ENCODE assay signal across 8 cellular contexts in the genomic region with DNA sequence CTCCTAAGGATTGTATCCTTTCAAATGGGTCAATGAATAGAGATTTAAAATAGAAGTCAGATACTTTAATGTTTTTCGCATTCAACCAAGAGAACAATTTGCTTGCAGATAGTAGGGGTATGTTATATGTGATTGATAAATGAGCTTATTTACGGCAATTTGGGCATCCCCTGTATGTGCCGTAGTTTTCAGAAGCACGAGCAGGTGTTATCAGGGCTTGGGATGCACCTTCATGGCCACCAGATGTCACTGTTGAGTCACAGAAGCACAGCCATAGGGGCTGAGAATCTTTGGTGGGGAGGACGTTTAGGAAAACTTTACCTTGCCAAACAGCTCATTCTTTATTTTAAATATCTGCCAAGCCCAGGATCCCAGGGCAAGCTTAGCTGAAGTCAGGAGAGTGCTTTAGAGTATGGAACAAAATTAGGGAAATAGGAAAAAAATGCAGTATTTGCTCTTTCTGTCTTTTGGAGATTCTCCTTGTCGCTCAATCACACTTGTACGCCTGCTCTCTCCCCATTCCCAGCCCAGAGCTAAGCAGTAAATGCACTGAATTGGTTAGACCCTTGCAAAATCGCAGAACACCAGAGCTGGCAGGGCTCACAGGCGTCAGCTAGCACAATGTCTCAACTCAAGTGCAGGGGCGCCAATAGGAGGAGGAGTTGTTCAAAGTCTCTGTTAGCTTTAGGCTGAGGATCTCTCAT.
DNase-seq lines count a peak whose midpoint lies in the region; TF ChIP-seq lines count a peak whose summit lies in the region.

No MANE protein-coding gene starts in this region.

- H3K27me3 ChIP-seq in HL-60 (ENCODE audit: insufficient read depth, poor library complexity, severe bottlenecking) (no peaks in the 10 kb centered on the region), SJCRH30 (no peaks in the 10 kb centered on the region), prostate gland (replicated peaks; ENCODE audit: insufficient read depth) (no peaks in the 10 kb centered on the region)

- H3K9me3 Mint-ChIP-seq in activated naive CD4-positive, alpha-beta T cell treated with anti-CD3 and anti-CD28 coated beads, Interleukin-2, amount 10 ng/mL, durations not matched to agents 7 days and 5 days = peaks cover 9% of the 10 kb centered on the region
- no peaks in the 10 kb centered on the region for H3K9me3 Mint-ChIP-seq in glutamatergic neuron (ENCODE audit: unreplicated experiment)

- peak; percentile 10 for TF ChIP-seq POLR2A in prostate gland (IDR thresholded peaks at IDR 0.05)

- H3K4me1 Mint-ChIP-seq in activated naive CD4-positive, alpha-beta T cell treated with anti-CD3 and anti-CD28 coated beads, Interleukin-2, amount 10 ng/mL, durations not matched to agents 7 days and 5 days = no peaks in the 10 kb centered on the region
- peaks cover 12% of the 10 kb centered on the region for H3K4me1 Mint-ChIP-seq in glutamatergic neuron (ENCODE audit: low read depth, unreplicated experiment)

- WGBS in prostate gland = 23% methylated on average over 10 of the region's 10 CpGs

- CTCF ChIA-PET in activated naive CD4-positive, alpha-beta T cell treated with anti-CD3 and anti-CD28 coated beads, Interleukin-2, amount 10 ng/mL, durations not matched to agents 7 days and 5 days (lab: Charles Lee) = interaction anchor here (0.6 to 3.8 kb wide), 18 partner anchors 9 to 1183 kb away, joined by 3 to 27 read pairs (median 4); no protein-coding TSS in a partner anchor

- peak; percentile 8 to 33 for DNase-seq in HL-60 (ENCODE audit: low read depth in 1 of 2, low spot score in 1 of 2)
- peak; percentile 10 to 75 for DNase-seq in SJCRH30
- DNase-seq in activated naive CD4-positive, alpha-beta T cell treated with anti-CD3 and anti-CD28 coated beads, Interleukin-2, amount 10 ng/mL, durations not matched to agents 7 days and 5 days = peak; percentile 56
- peak; percentile 57 for DNase-seq in glutamatergic neuron
- peak; percentile 69 for DNase-seq in prostate gland (ENCODE audit: low spot score)
- no peak for DNase-seq in GF-D8 (lab: John Stamatoyannopoulos, UW)

- no peaks in the 10 kb centered on the region for H3K4me1 ChIP-seq in SJCRH30
- H3K4me1 ChIP-seq in prostate gland (replicated peaks) = no peaks in the 10 kb centered on the region

- H3K36me3 ChIP-seq in SJCRH30 = no peaks in the 10 kb centered on the region
- H3K36me3 ChIP-seq in prostate gland = no peaks in the 10 kb centered on the region

- peaks cover 7% of the 10 kb centered on the region for H3K27me3 Mint-ChIP-seq in activated naive CD4-positive, alpha-beta T cell treated with anti-CD3 and anti-CD28 coated beads, Interleukin-2, amount 10 ng/mL, durations not matched to agents 7 days and 5 days
- no peaks in the 10 kb centered on the region for H3K27me3 Mint-ChIP-seq in glutamatergic neuron (ENCODE audit: unreplicated experiment)

- no peak overlapping the region for H3K27ac Mint-ChIP-seq in activated naive CD4-positive, alpha-beta T cell treated with anti-CD3 and anti-CD28 coated beads, Interleukin-2, amount 10 ng/mL, durations not matched to agents 7 days and 5 days
- H3K27ac Mint-ChIP-seq in glutamatergic neuron (ENCODE audit: unreplicated experiment) = no peak overlapping the region

- H3K4me3 ChIP-seq in HL-60 (replicated peaks; ENCODE audit: insufficient read depth, low read length) (no peak overlapping the region), SJCRH30 (no peak overlapping the region), prostate gland (no peak overlapping the region)

- intact Hi-C loops in prostate gland (cut with DNase I) = loop anchor here (5.0 to 10.0 kb wide), 2 partner anchors 371 to 1614 kb away; no protein-coding TSS in a partner anchor

- no peak overlapping the region for H3K27ac ChIP-seq in 22Rv1
- no peak overlapping the region for H3K27ac ChIP-seq in HL-60 (replicated peaks)
- no peak overlapping the region for H3K27ac ChIP-seq in SJCRH30
- peak overlapping the region in 1 of 2 donors; percentile 16 for H3K27ac ChIP-seq in prostate gland

- TF ChIP-seq CTCF in 22Rv1 (IDR thresholded peaks at IDR 0.05) (peak; percentile 86), GM12872 (IDR thresholded peaks at IDR 0.05; ENCODE audit: insufficient read depth, low read depth, low read length) (peak; percentile 96), HL-60 (IDR thresholded peaks at IDR 0.05; ENCODE audit: insufficient read depth, low read length) (peak; percentile 91), glutamatergic neuron (IDR thresholded peaks at IDR 0.05; ENCODE audit: partially characterized antibody, unreplicated experiment) (peak; percentile 84), prostate gland (IDR thresholded peaks at IDR 0.05) (peak; percentile 81 to 95 (median 89))

- no peaks in the 10 kb centered on the region for H3K36me3 Mint-ChIP-seq in activated naive CD4-positive, alpha-beta T cell treated with anti-CD3 and anti-CD28 coated beads, Interleukin-2, amount 10 ng/mL, durations not matched to agents 7 days and 5 days
- H3K36me3 Mint-ChIP-seq in glutamatergic neuron (ENCODE audit: unreplicated experiment) = no peaks in the 10 kb centered on the region

- no peaks in the 10 kb centered on the region for H3K9me3 ChIP-seq in SJCRH30 (replicated peaks)
- no peaks in the 10 kb centered on the region for H3K9me3 ChIP-seq in prostate gland

- no peak overlapping the region for H3K4me3 Mint-ChIP-seq in activated naive CD4-positive, alpha-beta T cell treated with anti-CD3 and anti-CD28 coated beads, Interleukin-2, amount 10 ng/mL, durations not matched to agents 7 days and 5 days
- no peak overlapping the region for H3K4me3 Mint-ChIP-seq in glutamatergic neuron (ENCODE audit: unreplicated experiment)
